Comparison of ENCODE assay signal across 8 cellular contexts in the genomic region with DNA sequence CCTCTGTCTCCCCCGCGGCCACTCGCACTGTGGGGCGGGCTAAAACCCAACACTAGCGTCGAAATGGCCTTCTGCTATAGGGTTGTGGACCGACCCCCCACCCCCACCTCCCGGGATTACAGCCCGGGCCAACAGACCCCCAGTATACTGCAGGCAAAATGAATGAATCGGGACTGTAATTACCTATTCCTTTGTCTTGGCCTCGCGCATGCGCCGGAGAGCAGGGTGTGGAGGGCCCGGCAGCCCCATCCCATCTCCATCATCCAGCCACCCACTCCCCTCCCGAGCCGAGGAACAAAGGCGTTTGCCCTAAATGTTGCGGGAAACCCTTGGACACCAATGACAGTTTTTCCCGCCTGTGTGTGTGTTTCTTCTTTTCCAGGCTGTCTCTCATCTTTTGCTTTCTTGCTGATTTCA. TPM values are rescaled to one million over a fixed set of nuclear protein-coding genes. Genes with fewer than 3 reads are reported as not detected.
A peak's percentile ranks its signal among the peaks of the same experiment; 100 is the strongest.
DNase-seq lines count a peak whose midpoint lies in the region; ATAC-seq and TF ChIP-seq lines count a peak whose summit lies in the region.

No MANE protein-coding gene starts in this region.

- H4K20me1 ChIP-seq in SU-DHL-6 (ENCODE audit: low read depth, low read length) = peaks cover 38% of the 10 kb centered on the region

- peaks cover 31% of the 10 kb centered on the region; the same call in 1 of the 2 replicates for H3F3A ChIP-seq in SU-DHL-6 (ENCODE audit: insufficient read depth)

- H3K9me3 Mint-ChIP-seq in activated T-cell treated with anti-CD3 and anti-CD28 coated beads, Interleukin-2, amount 50 U/mL, for 4 hours = no peaks in the 10 kb centered on the region

- no peak for TF ChIP-seq EP300 in sigmoid colon (IDR thresholded peaks at IDR 0.05)

- H3K4me3 ChIP-seq in SU-DHL-6 (ENCODE audit: insufficient read depth, low read length, poor library complexity, severe bottlenecking) (peak overlapping the region; percentile 60), left ventricle myocardium inferior (peak overlapping the region; percentile 66), sigmoid colon (peak overlapping the region in 3 of 4 donors; percentile 45 to 54 (median 46))

- no peak for DNase-seq in activated T-cell treated with anti-CD3 and anti-CD28 coated beads, Interleukin-2, amount 50 U/mL, for 4 hours
- no peak for DNase-seq in activated T-cell treated with anti-CD3 and anti-CD28 coated beads, Interleukin-2, amount 50 U/mL, for 1 hour
- DNase-seq in left ventricle myocardium inferior (no peak), sigmoid colon (no peak), NCI-H1105 (lab: John Stamatoyannopoulos, UW) (no peak)
- DNase-seq in stimulated activated CD4-positive, alpha-beta T cell treated with anti-CD3 and anti-CD28 coated beads, Interleukin-2, amount 100 ng/mL, for 24 hours = no peak

- peaks cover 16% of the 10 kb centered on the region; the same call in 1 of the 2 replicates for H3K36me3 ChIP-seq in SU-DHL-6 (ENCODE audit: low read length)
- no peaks in the 10 kb centered on the region for H3K36me3 ChIP-seq in left ventricle myocardium inferior
- no peaks in the 10 kb centered on the region for H3K36me3 ChIP-seq in sigmoid colon

- 13 to 17% methylated on average over 20 of the region's 20 CpGs for WGBS in sigmoid colon, 2 donors

- no peaks in the 10 kb centered on the region for H3K9me3 ChIP-seq in SU-DHL-6 (ENCODE audit: insufficient read depth, low read length)
- no peaks in the 10 kb centered on the region for H3K9me3 ChIP-seq in left ventricle myocardium inferior (replicated peaks)
- no peaks in the 10 kb centered on the region for H3K9me3 ChIP-seq in sigmoid colon

- H3K27ac ChIP-seq in SU-DHL-6 (ENCODE audit: low read depth, low read length) (peak overlapping the region; percentile 84), left ventricle myocardium inferior (replicated peaks) (no peak overlapping the region), sigmoid colon (no peak overlapping the region)

- no peaks in the 10 kb centered on the region for H3K36me3 Mint-ChIP-seq in activated T-cell treated with anti-CD3 and anti-CD28 coated beads, Interleukin-2, amount 50 U/mL, for 4 hours (ENCODE audit: insufficient read depth)

- no peaks in the 10 kb centered on the region for H3K9me2 ChIP-seq in SU-DHL-6 (replicated peaks; ENCODE audit: insufficient read depth, low read length)

- peak overlapping the region; percentile 69 for H3K4me3 Mint-ChIP-seq in activated T-cell treated with anti-CD3 and anti-CD28 coated beads, Interleukin-2, amount 50 U/mL, for 4 hours

- H3K27me3 Mint-ChIP-seq in activated T-cell treated with anti-CD3 and anti-CD28 coated beads, Interleukin-2, amount 50 U/mL, for 4 hours (ENCODE audit: low read depth) = peaks cover 41% of the 10 kb centered on the region

- H3K4me2 ChIP-seq in SU-DHL-6 (ENCODE audit: low read depth, low read length, poor library complexity, severe bottlenecking) = peak overlapping the region; percentile 93

- H3K27me3 ChIP-seq in SU-DHL-6 (ENCODE audit: low read length) (no peaks in the 10 kb centered on the region), left ventricle myocardium inferior (ENCODE audit: low read depth) (peaks cover 96% of the 10 kb centered on the region), sigmoid colon (peaks cover 6 to 42% (median 32%) of the 10 kb centered on the region in 3 donors)

- peaks cover 12% of the 10 kb centered on the region for H3K4me1 Mint-ChIP-seq in activated T-cell treated with anti-CD3 and anti-CD28 coated beads, Interleukin-2, amount 50 U/mL, for 4 hours (ENCODE audit: low read depth)

- peaks cover 92% of the 10 kb centered on the region for H3K79me2 ChIP-seq in SU-DHL-6 (ENCODE audit: insufficient read depth, low read length)

- H3K4me1 ChIP-seq in left ventricle myocardium inferior (peaks cover 25% of the 10 kb centered on the region), sigmoid colon (peaks cover 0 to 28% (median 25%) of the 10 kb centered on the region in 4 donors)

- no peak for TF ChIP-seq POLR2A in sigmoid colon (IDR thresholded peaks at IDR 0.05)

- peak overlapping the region; percentile 89 for H3K9ac ChIP-seq in SU-DHL-6 (ENCODE audit: low read length)

- ATAC-seq in activated T-cell treated with anti-CD3 and anti-CD28 coated beads, Interleukin-2, amount 50 U/mL, for 4 hours = no peak
- ATAC-seq in HG03095 (IDR thresholded peaks at IDR 0.05; ENCODE audit: unreplicated experiment) = peak; percentile 15

- TF ChIP-seq CTCF in SU-DHL-6 (IDR thresholded peaks at IDR 0.05; ENCODE audit: insufficient read depth, low read length, poor library complexity, severe bottlenecking) = no peak
- no peak for TF ChIP-seq CTCF in left ventricle myocardium inferior (IDR thresholded peaks at IDR 0.05; ENCODE audit: borderline replicate concordance)
- no peak for TF ChIP-seq CTCF in sigmoid colon (IDR thresholded peaks at IDR 0.05)

- intact Hi-C loops in left ventricle myocardium inferior (cut with micrococcal nuclease) = loop anchor here (5.0 kb wide), 1 partner anchor 1093 kb away; no protein-coding TSS in a partner anchor
- intact Hi-C loops in sigmoid colon (cut with DNase I) = loop anchor here (5.0 kb wide), 1 partner anchor 1093 kb away; no protein-coding TSS in a partner anchor

- no peak overlapping the region for H2AFZ ChIP-seq in SU-DHL-6 (ENCODE audit: low read depth, low read length, severe bottlenecking)

RNA-seq across cellular contexts. Expression of a gene that starts 1.6 kb away (rescaled TPM):
- total RNA-seq in activated T-cell treated with anti-CD3 and anti-CD28 coated beads, Interleukin-2, amount 50 U/mL, for 4 hours = 10 to 100 TPM in 1 of 3 donors, 1 to 10 TPM in 2; 4.3 to 12.3 (median 4.7) TPM
- total RNA-seq in left ventricle myocardium inferior (3.7 TPM), sigmoid colon (10 to 100 TPM in 2 of 4 donors, 1 to 10 TPM in 2; 8.6 to 12.2 (median 10.2) TPM)
- polyA plus RNA-seq in sigmoid colon = 10 to 100 TPM in 2 of 3 donors, 1 to 10 TPM in 1; 7.4 to 18.6 (median 15.6) TPM
